Comparison of ENCODE assay signal across 14 cellular contexts in the genomic region with DNA sequence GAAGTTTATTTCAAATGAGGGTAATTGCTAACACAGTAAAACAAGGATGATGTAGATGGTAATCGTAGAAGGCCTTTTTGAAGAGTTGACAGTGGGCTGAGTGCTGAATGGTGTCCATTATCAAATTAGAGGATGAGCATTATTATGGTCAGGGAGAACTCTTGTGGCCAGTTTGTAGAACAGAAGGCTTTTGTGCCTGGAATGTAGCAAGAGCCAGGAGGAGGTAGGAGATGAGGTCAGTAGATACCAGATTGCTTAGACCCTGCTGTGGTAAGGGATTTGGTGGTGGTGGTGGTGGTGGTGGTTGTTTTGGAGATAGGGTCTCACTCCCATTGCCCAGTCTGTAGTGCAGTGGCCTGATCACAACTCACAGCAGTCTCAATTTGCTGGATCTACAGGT. TPM values are rescaled to one million over a fixed set of nuclear protein-coding genes. Genes with fewer than 3 reads are reported as not detected.
A peak's percentile ranks its signal among the peaks of the same experiment; 100 is the strongest.
DNase-seq lines count a peak whose midpoint lies in the region; ATAC-seq and TF ChIP-seq lines count a peak whose summit lies in the region.
"Had no signal": no experiment of that assay in that cellular context is flagged by ENCODE, and none has a peak within 500 bp of the region (broad histone marks: within the 10 kb centered on the region; RNA-seq: fewer than 3 reads in every experiment).

No MANE protein-coding gene starts in this region.

- ATAC-seq in WTC11, result no peak

- DNase-seq in COLO829 (ENCODE audit: low spot score) (peak; percentile 80), HFFc6 (no peak), WTC11 (ENCODE audit: low spot score) (no peak), iris pigment epithelial cell (ENCODE audit: low read depth) (peak; percentile 26), OCI-M2 (lab: John Stamatoyannopoulos, UW; ENCODE audit: unreplicated experiment) (no peak), NCI-H345 (lab: John Stamatoyannopoulos, UW) (no peak), COR-L47 (lab: John Stamatoyannopoulos, UW) (no peak), NCI-H2081 (lab: John Stamatoyannopoulos, UW) (no peak)
- DNase-seq: effector memory CD4-positive, alpha-beta T cell; NCI-H1092 treated with DMSO at 0.1 percent for 48 hours; NCI-H748 treated with DMSO at 0.1 percent for 48 hours; stimulated activated CD4-positive, alpha-beta T cell treated with anti-CD3 and anti-CD28 coated beads, Interleukin-4, amount 100 ng/mL, for 1 hour; stomach; SW 1271 had no signal

- H3K36me3 Mint-ChIP-seq in HFFc6 (ENCODE audit: low read depth) (peaks cover 27% of the 10 kb centered on the region), WTC11 (peaks cover 44% of the 10 kb centered on the region)

- H3K4me3 Mint-ChIP-seq in HFFc6 (no peak overlapping the region), WTC11 (no peak overlapping the region)

- POLR2A ChIA-PET in WTC11 (lab: Charles Lee), result interaction anchor here (0.7 kb wide), 1 partner anchor 74 kb away, joined by 4 read pairs; no protein-coding TSS in a partner anchor

- H3K9me3 Mint-ChIP-seq in HFFc6 (no peaks in the 10 kb centered on the region), WTC11 (no peaks in the 10 kb centered on the region)

- CTCF ChIA-PET in WTC11 (lab: Charles Lee), result interaction anchor here (0.7 kb wide), 1 partner anchor 305 kb away, joined by 3 read pairs; no protein-coding TSS in a partner anchor

- H3K4me1 Mint-ChIP-seq in HFFc6 (ENCODE audit: low read depth) (peaks cover 47% of the 10 kb centered on the region), WTC11 (peaks cover 59% of the 10 kb centered on the region)

- TF ChIP-seq CTCF in HFFc6 (IDR thresholded peaks at IDR 0.05) (no peak), WTC11 (IDR thresholded peaks at IDR 0.05) (no peak)

- peak overlapping the region; percentile 42; the same call in 1 of the 2 replicates for H3K27ac Mint-ChIP-seq in HFFc6
- peak overlapping the region; percentile 92 for H3K27ac Mint-ChIP-seq in WTC11

- no peaks in the 10 kb centered on the region for H3K27me3 Mint-ChIP-seq in HFFc6 (ENCODE audit: insufficient read depth)
- H3K27me3 Mint-ChIP-seq in WTC11 (ENCODE audit: low read depth), result no peaks in the 10 kb centered on the region

TF ChIP-seq in WTC11, 78 proteins besides CTCF, POLR2A, EP300 and RAD21 (continues in another document):
- TF ChIP-seq MXD4 (CRISPR knock-in tag; IDR thresholded peaks at IDR 0.05; ENCODE audit: borderline replicate concordance) (no peak), HMGA2 (CRISPR knock-in tag; IDR thresholded peaks at IDR 0.05) (no peak), ZNF317 (CRISPR knock-in tag; IDR thresholded peaks at IDR 0.05; ENCODE audit: borderline replicate concordance, low read depth) (no peak), GRHL2 (CRISPR knock-in tag; IDR thresholded peaks at IDR 0.05; ENCODE audit: insufficient replicate concordance, severe bottlenecking) (no peak), ZNF512 (CRISPR knock-in tag; IDR thresholded peaks at IDR 0.05; ENCODE audit: borderline replicate concordance) (no peak), CREM (CRISPR knock-in tag; IDR thresholded peaks at IDR 0.05) (no peak), JUN (CRISPR knock-in tag; IDR thresholded peaks at IDR 0.05) (no peak), ZNF232 (CRISPR knock-in tag; IDR thresholded peaks at IDR 0.05) (no peak), NFE2L1 (CRISPR knock-in tag; IDR thresholded peaks at IDR 0.05) (no peak), MAX (CRISPR knock-in tag; IDR thresholded peaks at IDR 0.05) (no peak), TCF7 (CRISPR knock-in tag; IDR thresholded peaks at IDR 0.05; ENCODE audit: low read depth) (no peak)
- TF ChIP-seq, protein P1, sequence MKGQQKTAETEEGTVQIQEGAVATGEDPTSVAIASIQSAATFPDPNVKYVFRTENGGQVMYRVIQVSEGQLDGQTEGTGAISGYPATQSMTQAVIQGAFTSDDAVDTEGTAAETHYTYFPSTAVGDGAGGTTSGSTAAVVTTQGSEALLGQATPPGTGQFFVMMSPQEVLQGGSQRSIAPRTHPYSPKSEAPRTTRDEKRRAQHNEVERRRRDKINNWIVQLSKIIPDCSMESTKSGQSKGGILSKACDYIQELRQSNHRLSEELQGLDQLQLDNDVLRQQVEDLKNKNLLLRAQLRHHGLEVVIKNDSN (CRISPR knock-in tag; IDR thresholded peaks at IDR 0.05), result no peak
- TF ChIP-seq, protein P2, sequence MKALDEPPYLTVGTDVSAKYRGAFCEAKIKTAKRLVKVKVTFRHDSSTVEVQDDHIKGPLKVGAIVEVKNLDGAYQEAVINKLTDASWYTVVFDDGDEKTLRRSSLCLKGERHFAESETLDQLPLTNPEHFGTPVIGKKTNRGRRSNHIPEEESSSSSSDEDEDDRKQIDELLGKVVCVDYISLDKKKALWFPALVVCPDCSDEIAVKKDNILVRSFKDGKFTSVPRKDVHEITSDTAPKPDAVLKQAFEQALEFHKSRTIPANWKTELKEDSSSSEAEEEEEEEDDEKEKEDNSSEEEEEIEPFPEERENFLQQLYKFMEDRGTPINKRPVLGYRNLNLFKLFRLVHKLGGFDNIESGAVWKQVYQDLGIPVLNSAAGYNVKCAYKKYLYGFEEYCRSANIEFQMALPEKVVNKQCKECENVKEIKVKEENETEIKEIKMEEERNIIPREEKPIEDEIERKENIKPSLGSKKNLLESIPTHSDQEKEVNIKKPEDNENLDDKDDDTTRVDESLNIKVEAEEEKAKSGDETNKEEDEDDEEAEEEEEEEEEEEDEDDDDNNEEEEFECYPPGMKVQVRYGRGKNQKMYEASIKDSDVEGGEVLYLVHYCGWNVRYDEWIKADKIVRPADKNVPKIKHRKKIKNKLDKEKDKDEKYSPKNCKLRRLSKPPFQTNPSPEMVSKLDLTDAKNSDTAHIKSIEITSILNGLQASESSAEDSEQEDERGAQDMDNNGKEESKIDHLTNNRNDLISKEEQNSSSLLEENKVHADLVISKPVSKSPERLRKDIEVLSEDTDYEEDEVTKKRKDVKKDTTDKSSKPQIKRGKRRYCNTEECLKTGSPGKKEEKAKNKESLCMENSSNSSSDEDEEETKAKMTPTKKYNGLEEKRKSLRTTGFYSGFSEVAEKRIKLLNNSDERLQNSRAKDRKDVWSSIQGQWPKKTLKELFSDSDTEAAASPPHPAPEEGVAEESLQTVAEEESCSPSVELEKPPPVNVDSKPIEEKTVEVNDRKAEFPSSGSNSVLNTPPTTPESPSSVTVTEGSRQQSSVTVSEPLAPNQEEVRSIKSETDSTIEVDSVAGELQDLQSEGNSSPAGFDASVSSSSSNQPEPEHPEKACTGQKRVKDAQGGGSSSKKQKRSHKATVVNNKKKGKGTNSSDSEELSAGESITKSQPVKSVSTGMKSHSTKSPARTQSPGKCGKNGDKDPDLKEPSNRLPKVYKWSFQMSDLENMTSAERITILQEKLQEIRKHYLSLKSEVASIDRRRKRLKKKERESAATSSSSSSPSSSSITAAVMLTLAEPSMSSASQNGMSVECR (CRISPR knock-in tag; IDR thresholded peaks at IDR 0.05; ENCODE audit: borderline replicate concordance), result no peak
- TF ChIP-seq, protein P3, sequence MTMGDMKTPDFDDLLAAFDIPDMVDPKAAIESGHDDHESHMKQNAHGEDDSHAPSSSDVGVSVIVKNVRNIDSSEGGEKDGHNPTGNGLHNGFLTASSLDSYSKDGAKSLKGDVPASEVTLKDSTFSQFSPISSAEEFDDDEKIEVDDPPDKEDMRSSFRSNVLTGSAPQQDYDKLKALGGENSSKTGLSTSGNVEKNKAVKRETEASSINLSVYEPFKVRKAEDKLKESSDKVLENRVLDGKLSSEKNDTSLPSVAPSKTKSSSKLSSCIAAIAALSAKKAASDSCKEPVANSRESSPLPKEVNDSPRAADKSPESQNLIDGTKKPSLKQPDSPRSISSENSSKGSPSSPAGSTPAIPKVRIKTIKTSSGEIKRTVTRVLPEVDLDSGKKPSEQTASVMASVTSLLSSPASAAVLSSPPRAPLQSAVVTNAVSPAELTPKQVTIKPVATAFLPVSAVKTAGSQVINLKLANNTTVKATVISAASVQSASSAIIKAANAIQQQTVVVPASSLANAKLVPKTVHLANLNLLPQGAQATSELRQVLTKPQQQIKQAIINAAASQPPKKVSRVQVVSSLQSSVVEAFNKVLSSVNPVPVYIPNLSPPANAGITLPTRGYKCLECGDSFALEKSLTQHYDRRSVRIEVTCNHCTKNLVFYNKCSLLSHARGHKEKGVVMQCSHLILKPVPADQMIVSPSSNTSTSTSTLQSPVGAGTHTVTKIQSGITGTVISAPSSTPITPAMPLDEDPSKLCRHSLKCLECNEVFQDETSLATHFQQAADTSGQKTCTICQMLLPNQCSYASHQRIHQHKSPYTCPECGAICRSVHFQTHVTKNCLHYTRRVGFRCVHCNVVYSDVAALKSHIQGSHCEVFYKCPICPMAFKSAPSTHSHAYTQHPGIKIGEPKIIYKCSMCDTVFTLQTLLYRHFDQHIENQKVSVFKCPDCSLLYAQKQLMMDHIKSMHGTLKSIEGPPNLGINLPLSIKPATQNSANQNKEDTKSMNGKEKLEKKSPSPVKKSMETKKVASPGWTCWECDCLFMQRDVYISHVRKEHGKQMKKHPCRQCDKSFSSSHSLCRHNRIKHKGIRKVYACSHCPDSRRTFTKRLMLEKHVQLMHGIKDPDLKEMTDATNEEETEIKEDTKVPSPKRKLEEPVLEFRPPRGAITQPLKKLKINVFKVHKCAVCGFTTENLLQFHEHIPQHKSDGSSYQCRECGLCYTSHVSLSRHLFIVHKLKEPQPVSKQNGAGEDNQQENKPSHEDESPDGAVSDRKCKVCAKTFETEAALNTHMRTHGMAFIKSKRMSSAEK (CRISPR knock-in tag; IDR thresholded peaks at IDR 0.05; ENCODE audit: borderline replicate concordance), result no peak

RNA-seq across cellular contexts. Expression of gene CSE1L, which starts 6.2 kb away (rescaled TPM):
- total RNA-seq in HFFc6 (2021; fragmentation: NEBNext Ultra II Directional; extraction: Animal tissue kit (Norgen Biotek cat#: 25700)), result 100 to 1,000 TPM in 4 of 6 experiments, 10 to 100 TPM in 2; 77.7 to 118 (median 106) TPM
- total RNA-seq in WTC11 (2021), result 192 to 211 TPM (median 204 TPM) in 3 replicates

Comparison
In these comparisons a context has a peak if more than half of its experiments do, and no peak if none do; other contexts are left out.
1. DNase-seq: peak in COLO829 (single experiment) and iris pigment epithelial cell (single experiment); none in HFFc6 (single experiment), WTC11 (single experiment), OCI-M2 (single experiment), NCI-H345 (single experiment), COR-L47 (single experiment) and NCI-H2081 (0 of 2).